Comparison of ENCODE assay signal across 22 cellular contexts in genomic region chr4:147247577-147247976, GRCh38.
DNase-seq lines count a peak whose midpoint lies in the region; ATAC-seq and TF ChIP-seq lines count a peak whose summit lies in the region.
"Had no signal": no experiment of that assay in that cellular context is flagged by ENCODE, and none has a peak within 500 bp of the region (broad histone marks: within the 10 kb centered on the region; RNA-seq: fewer than 3 reads in every experiment).

No MANE protein-coding gene starts in this region.

- no peak overlapping the region for H4K91ac ChIP-seq in mesenchymal stem cell (ENCODE audit: low read length)

- intact Hi-C loops in activated CD4-positive, alpha-beta T cell treated with anti-CD3 and anti-CD28 coated beads, Interleukin-2, amount 10 ng/mL, durations not matched to agents 24 days and 14 days (cut with micrococcal nuclease): no loop called here

- H2BK12ac ChIP-seq in mesenchymal stem cell (ENCODE audit: low read length in 2 of 2): peak overlapping the region in 1 of 2 experiments; percentile 63

- no peak overlapping the region for H3K4me2 ChIP-seq in mesenchymal stem cell (ENCODE audit: low read length, poor library complexity, severe bottlenecking)

- 21% methylated on average over 2 of the region's 2 CpGs for WGBS in mesenchymal stem cell

- no peak overlapping the region for H3K4me3 Mint-ChIP-seq in activated CD4-positive, alpha-beta T cell treated with anti-CD3 and anti-CD28 coated beads, Interleukin-2, amount 10 ng/mL, durations not matched to agents 24 days and 14 days
- H3K4me3 Mint-ChIP-seq: activated T-helper 17 cell treated with anti-CD3 and anti-CD28 coated beads, Interleukin-2, amount 50 U/mL, for 72 hours had no signal

- no peak overlapping the region for H3K9ac ChIP-seq in mesenchymal stem cell (ENCODE audit: low read length)

- H3K9me3 Mint-ChIP-seq in activated CD4-positive, alpha-beta T cell treated with anti-CD3 and anti-CD28 coated beads, Interleukin-2, amount 10 ng/mL, durations not matched to agents 24 days and 14 days: no peaks in the 10 kb centered on the region
- H3K9me3 Mint-ChIP-seq: activated T-helper 17 cell treated with anti-CD3 and anti-CD28 coated beads, Interleukin-2, amount 50 U/mL, for 72 hours had no signal

- no peak overlapping the region for H2BK5ac ChIP-seq in mesenchymal stem cell (ENCODE audit: low read depth, low read length, poor library complexity, severe bottlenecking)

- H3K27me3 ChIP-seq in mesenchymal stem cell (ENCODE audit: control insufficient read depth in 1 of 2, insufficient read depth in 1 of 2, low read length in 2 of 2): no peaks in the 10 kb centered on the region
- H3K27me3 ChIP-seq: BE2C, ovary had no signal

- no peak overlapping the region for H3K14ac ChIP-seq in mesenchymal stem cell (ENCODE audit: low read length in 2 of 2)

- H3K27me3 Mint-ChIP-seq in activated CD4-positive, alpha-beta T cell treated with anti-CD3 and anti-CD28 coated beads, Interleukin-2, amount 10 ng/mL, durations not matched to agents 24 days and 14 days: no peaks in the 10 kb centered on the region
- H3K27me3 Mint-ChIP-seq: activated T-helper 17 cell treated with anti-CD3 and anti-CD28 coated beads, Interleukin-2, amount 50 U/mL, for 72 hours had no signal

- H2BK15ac ChIP-seq in mesenchymal stem cell (ENCODE audit: low read depth, poor library complexity, severe bottlenecking): no peak overlapping the region

- H3K36me3 ChIP-seq in mesenchymal stem cell (ENCODE audit: control insufficient read depth in 1 of 2, insufficient read depth in 2 of 2, low read depth in 1 of 2, low read length in 2 of 2): no peaks in the 10 kb centered on the region
- H3K36me3 ChIP-seq: BE2C, ovary, WERI-Rb-1 had no signal

- no peaks in the 10 kb centered on the region for H3K36me3 Mint-ChIP-seq in activated CD4-positive, alpha-beta T cell treated with anti-CD3 and anti-CD28 coated beads, Interleukin-2, amount 10 ng/mL, durations not matched to agents 24 days and 14 days (ENCODE audit: low read depth)

- H3K27ac ChIP-seq in C4-2B: peak overlapping the region; percentile 51; the same call in 1 of the 2 replicates
- peak overlapping the region; percentile 65 for H3K27ac ChIP-seq in mesenchymal stem cell (ENCODE audit: low read length, poor library complexity, severe bottlenecking)
- H3K27ac ChIP-seq: ovary, WERI-Rb-1 had no signal

- POLR2A ChIA-PET in HEK293T (lab: Yijun Ruan, JAX): no interaction called here

- no peak overlapping the region for H3K18ac ChIP-seq in mesenchymal stem cell (ENCODE audit: low read depth in 1 of 2, low read length in 2 of 2)

- ATAC-seq in HG03457 (IDR thresholded peaks at IDR 0.05; ENCODE audit: unreplicated experiment) (peak; percentile 62), HG03095 (IDR thresholded peaks at IDR 0.05; ENCODE audit: unreplicated experiment) (no peak), GM18505 (IDR thresholded peaks at IDR 0.05; ENCODE audit: unreplicated experiment) (no peak)
- ATAC-seq: activated T-helper 17 cell treated with anti-CD3 and anti-CD28 coated beads, Interleukin-2, amount 50 U/mL, for 72 hours; left lobe of liver had no signal

- no peak overlapping the region for H3K23ac ChIP-seq in mesenchymal stem cell (ENCODE audit: low read length in 2 of 2)

- peaks cover 10% of the 10 kb centered on the region for H3K9me3 ChIP-seq in mesenchymal stem cell (ENCODE audit: control insufficient read depth, low read length)
- H3K9me3 ChIP-seq: BE2C, ovary had no signal

- no peak overlapping the region for H3K27ac Mint-ChIP-seq in activated CD4-positive, alpha-beta T cell treated with anti-CD3 and anti-CD28 coated beads, Interleukin-2, amount 10 ng/mL, durations not matched to agents 24 days and 14 days
- H3K27ac Mint-ChIP-seq: activated T-helper 17 cell treated with anti-CD3 and anti-CD28 coated beads, Interleukin-2, amount 50 U/mL, for 72 hours had no signal

- H4K8ac ChIP-seq in mesenchymal stem cell (ENCODE audit: low read length): no peak overlapping the region

- CTCF ChIA-PET in HEK293T (lab: Yijun Ruan, JAX): no interaction called here

- H3K4me3 ChIP-seq in astrocyte of the spinal cord (ENCODE audit: low read depth, low read length) (no peak overlapping the region), mesenchymal stem cell (ENCODE audit: insufficient read depth in 1 of 2, low read depth in 1 of 2, low read length in 2 of 2) (no peak overlapping the region)
- H3K4me3 ChIP-seq: ovary had no signal

- H3K4ac ChIP-seq in mesenchymal stem cell (ENCODE audit: low read depth in 1 of 2, low read length in 2 of 2): no peak overlapping the region

- H2AFZ ChIP-seq in mesenchymal stem cell (ENCODE audit: low read depth, low read length): no peak overlapping the region

- TF ChIP-seq CTCF in C4-2B (conservative IDR thresholded peaks at IDR 0.05): no peak
- no peak for TF ChIP-seq CTCF in astrocyte of the spinal cord (IDR thresholded peaks at IDR 0.05; ENCODE audit: low read depth, low read length)

- H3K4me1 Mint-ChIP-seq in activated CD4-positive, alpha-beta T cell treated with anti-CD3 and anti-CD28 coated beads, Interleukin-2, amount 10 ng/mL, durations not matched to agents 24 days and 14 days: no peaks in the 10 kb centered on the region
- H3K4me1 Mint-ChIP-seq: activated T-helper 17 cell treated with anti-CD3 and anti-CD28 coated beads, Interleukin-2, amount 50 U/mL, for 72 hours had no signal

- H2BK120ac ChIP-seq in mesenchymal stem cell (ENCODE audit: low read depth, low read length): no peak overlapping the region

- peak; percentile 22 for DNase-seq in astrocyte of the spinal cord (ENCODE audit: low read depth, low spot score)
- DNase-seq in mesenchymal stem cell: peak; percentile 53
- DNase-seq in HEK293T (ENCODE audit: extremely low spot score): no peak
- DNase-seq in activated CD4-positive, alpha-beta T cell treated with anti-CD3 and anti-CD28 coated beads, Interleukin-2, amount 10 ng/mL, durations not matched to agents 24 days and 14 days: no peak
- DNase-seq: activated CD8-positive, alpha-beta memory T cell treated with anti-CD3 and anti-CD28 coated beads for 24 hours; BE2C; caudate nucleus; effector memory CD4-positive, alpha-beta T cell; KG1; NCI-H2171; NCI-H82; ovary; stimulated activated CD4-positive, alpha-beta T cell treated with anti-CD3 and anti-CD28 coated beads, Interleukin-4, amount 100 ng/mL, for 24 hours; substantia nigra; SW 1271; WERI-Rb-1 had no signal

- in situ Hi-C loops in astrocyte of the spinal cord (cut with HindIII; ENCODE audit: low sequenced_read_pairs): no loop called here

- no peak for TF ChIP-seq POLR2A in GM18505 (IDR thresholded peaks at IDR 0.05; ENCODE audit: borderline replicate concordance, extremely low read depth, insufficient read depth, insufficient read length)

- H2AK5ac ChIP-seq in mesenchymal stem cell (ENCODE audit: low read length, severe bottlenecking): no peak overlapping the region

- no peaks in the 10 kb centered on the region for H3K4me1 ChIP-seq in mesenchymal stem cell (ENCODE audit: control insufficient read depth, insufficient read depth, low read depth, low read length)
- H3K4me1 ChIP-seq: BE2C had no signal

- H3K79me1 ChIP-seq in mesenchymal stem cell (replicated peaks; ENCODE audit: low read length, poor library complexity, severe bottlenecking): no peaks in the 10 kb centered on the region

TF ChIP-seq in HEK293T, 16 proteins besides CTCF, POLR2A, EP300 and RAD21:
- TF ChIP-seq SUZ12 (IDR thresholded peaks at IDR 0.05): no peak
- no peak for TF ChIP-seq NFRKB (IDR thresholded peaks at IDR 0.05)
- no peak for TF ChIP-seq FOXK2 (IDR thresholded peaks at IDR 0.05)
- no peak for TF ChIP-seq HDGF (IDR thresholded peaks at IDR 0.05; ENCODE audit: borderline replicate concordance)
- TF ChIP-seq FOXA1 (IDR thresholded peaks at IDR 0.05): no peak
- TF ChIP-seq SP1 (IDR thresholded peaks at IDR 0.05): no peak
- no peak for TF ChIP-seq BHLHE40 (IDR thresholded peaks at IDR 0.05; ENCODE audit: borderline replicate concordance)
- TF ChIP-seq ZNF384 (IDR thresholded peaks at IDR 0.05): no peak
- TF ChIP-seq ARNT (IDR thresholded peaks at IDR 0.05): no peak
- no peak for TF ChIP-seq L3MBTL2 (conservative IDR thresholded peaks at IDR 0.05)
- TF ChIP-seq TARDBP (IDR thresholded peaks at IDR 0.05): no peak

Comparison
In these comparisons a context has a peak if more than half of its experiments do, and no peak if none do; other contexts are left out.
1. DNase-seq: peak in astrocyte of the spinal cord (single experiment) and mesenchymal stem cell (single experiment); none in HEK293T (single experiment) and activated CD4-positive, alpha-beta T cell treated with anti-CD3 and anti-CD28 coated beads, Interleukin-2, amount 10 ng/mL, durations not matched to agents 24 days and 14 days (single experiment).